1 cellular context compared by ENCODE assay signal in the genomic region with DNA sequence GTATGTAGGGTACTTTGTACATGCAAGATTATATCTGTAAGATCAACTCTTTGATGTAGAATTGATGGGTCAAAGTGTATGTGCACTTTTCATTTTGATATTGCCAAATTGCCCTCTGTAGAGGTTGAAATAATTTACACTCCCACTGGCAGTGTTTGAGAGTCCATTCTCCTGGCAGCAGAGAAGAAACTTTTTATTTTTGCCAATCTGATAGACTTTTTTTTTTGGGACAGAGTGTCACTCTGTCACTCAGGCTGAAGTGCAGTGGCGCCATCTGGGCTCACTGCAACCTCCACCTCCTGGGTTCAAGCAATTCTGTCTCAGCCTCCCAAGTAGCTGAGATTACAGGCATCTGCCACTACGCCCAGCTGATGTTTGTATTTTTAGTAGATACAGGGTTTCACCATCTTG.
A peak's percentile ranks its signal among the peaks of the same experiment; 100 is the strongest.
TF ChIP-seq lines count a peak whose summit lies in the region.

No MANE protein-coding gene starts in this region.

TF ChIP-seq in HEK293T, 16 proteins besides CTCF, POLR2A, EP300 and RAD21:
- TF ChIP-seq, protein P1, sequence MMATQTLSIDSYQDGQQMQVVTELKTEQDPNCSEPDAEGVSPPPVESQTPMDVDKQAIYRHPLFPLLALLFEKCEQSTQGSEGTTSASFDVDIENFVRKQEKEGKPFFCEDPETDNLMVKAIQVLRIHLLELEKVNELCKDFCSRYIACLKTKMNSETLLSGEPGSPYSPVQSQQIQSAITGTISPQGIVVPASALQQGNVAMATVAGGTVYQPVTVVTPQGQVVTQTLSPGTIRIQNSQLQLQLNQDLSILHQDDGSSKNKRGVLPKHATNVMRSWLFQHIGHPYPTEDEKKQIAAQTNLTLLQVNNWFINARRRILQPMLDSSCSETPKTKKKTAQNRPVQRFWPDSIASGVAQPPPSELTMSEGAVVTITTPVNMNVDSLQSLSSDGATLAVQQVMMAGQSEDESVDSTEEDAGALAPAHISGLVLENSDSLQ (IDR thresholded peaks at IDR 0.05) = peak; percentile 59
- no peak for TF ChIP-seq FOXK2 (IDR thresholded peaks at IDR 0.05)
